ENCODE assay signal across 1 cellular context in genomic region chr1:6127587-6128163, GRCh38.
A peak's percentile ranks its signal among the peaks of the same experiment; 100 is the strongest.
TF ChIP-seq lines count a peak whose summit lies in the region.

No MANE protein-coding gene starts in this region.

TF ChIP-seq in K562, 482 proteins besides CTCF, POLR2A, EP300 and RAD21 (continued from another document and continues in another):
- TF ChIP-seq ZHX1 (conservative IDR thresholded peaks at IDR 0.05; ENCODE audit: low read length): no peak
- TF ChIP-seq KDM1A (IDR thresholded peaks at IDR 0.05): no peak
- no peak for TF ChIP-seq NEUROD1 (IDR thresholded peaks at IDR 0.05; ENCODE audit: borderline replicate concordance, low read depth, low read length, partially characterized antibody)
- TF ChIP-seq E2F3 (CRISPR knock-in tag; IDR thresholded peaks at IDR 0.05): no peak
- TF ChIP-seq FOSL1 (tag; conservative IDR thresholded peaks at IDR 0.05): no peak
- no peak for TF ChIP-seq ATF6 (CRISPR knock-in tag; IDR thresholded peaks at IDR 0.05)
- TF ChIP-seq ZNF561 (CRISPR knock-in tag; conservative IDR thresholded peaks at IDR 0.05): no peak
- no peak for TF ChIP-seq ZNF57 (CRISPR knock-in tag; IDR thresholded peaks at IDR 0.05)
- no peak for TF ChIP-seq ZNF668 (CRISPR knock-in tag; IDR thresholded peaks at IDR 0.05)
- TF ChIP-seq KAT7 (CRISPR knock-in tag; IDR thresholded peaks at IDR 0.05; ENCODE audit: borderline replicate concordance): no peak
- TF ChIP-seq ATF7 (IDR thresholded peaks at IDR 0.05): no peak
- TF ChIP-seq HDAC6 (IDR thresholded peaks at IDR 0.05; ENCODE audit: low read depth, low read length): no peak
- TF ChIP-seq ELF4 (CRISPR knock-in tag; IDR thresholded peaks at IDR 0.05): no peak
- no peak for TF ChIP-seq GATAD2A (IDR thresholded peaks at IDR 0.05)
- TF ChIP-seq AFF4 (CRISPR knock-in tag; IDR thresholded peaks at IDR 0.05): peak; percentile 80; the same call in 1 of the 2 replicates
- TF ChIP-seq MEIS2 (IDR thresholded peaks at IDR 0.05; ENCODE audit: partially characterized antibody): no peak
- no peak for TF ChIP-seq RFX7 (CRISPR knock-in tag; IDR thresholded peaks at IDR 0.05)
- no peak for TF ChIP-seq MEF2D (tag; conservative IDR thresholded peaks at IDR 0.05; ENCODE audit: low read depth)
- no peak for TF ChIP-seq SMC3 (conservative IDR thresholded peaks at IDR 0.05; ENCODE audit: insufficient read depth, low read depth, low read length)
- TF ChIP-seq RUNX1 (IDR thresholded peaks at IDR 0.05; ENCODE audit: low read depth): no peak
- TF ChIP-seq TFAP4 (CRISPR knock-in tag; IDR thresholded peaks at IDR 0.05; ENCODE audit: borderline replicate concordance): peak; percentile 94
- no peak for TF ChIP-seq POLR2B (IDR thresholded peaks at IDR 0.05; ENCODE audit: low read depth, partially characterized antibody)
- no peak for TF ChIP-seq CSDE1 (IDR thresholded peaks at IDR 0.05)
- TF ChIP-seq STAT5A (IDR thresholded peaks at IDR 0.05; ENCODE audit: borderline replicate concordance, low read length): no peak
- no peak for TF ChIP-seq SIN3B (IDR thresholded peaks at IDR 0.05; ENCODE audit: low read depth)
- TF ChIP-seq ILF3 (IDR thresholded peaks at IDR 0.05; ENCODE audit: borderline replicate concordance): no peak
- TF ChIP-seq RBM39 (optimal IDR thresholded peaks at IDR 0.05; ENCODE audit: low read depth, low read length): no peak
- no peak for TF ChIP-seq SMAD3 (CRISPR knock-in tag; conservative IDR thresholded peaks at IDR 0.05)
- TF ChIP-seq RFX5 (IDR thresholded peaks at IDR 0.05; ENCODE audit: low read depth, low read length): no peak
- TF ChIP-seq RFX1 (IDR thresholded peaks at IDR 0.05): no peak
- no peak for TF ChIP-seq TCF15 (CRISPR knock-in tag; IDR thresholded peaks at IDR 0.05)
- TF ChIP-seq BMI1 (IDR thresholded peaks at IDR 0.05; ENCODE audit: low read length): no peak
- no peak; the same call in 1 of the 2 replicates for TF ChIP-seq ZNF121 (CRISPR knock-in tag; conservative IDR thresholded peaks at IDR 0.05)
- no peak for TF ChIP-seq PRPF4 (IDR thresholded peaks at IDR 0.05; ENCODE audit: insufficient read depth, low read depth, low read length, poor library complexity, severe bottlenecking)
- no peak for TF ChIP-seq PREB (CRISPR knock-in tag; IDR thresholded peaks at IDR 0.05)
- no peak for TF ChIP-seq STAT6 (CRISPR knock-in tag; IDR thresholded peaks at IDR 0.05)
- no peak for TF ChIP-seq LARP7 (IDR thresholded peaks at IDR 0.05)
- no peak for TF ChIP-seq CHCHD3 (CRISPR knock-in tag; IDR thresholded peaks at IDR 0.05)
- peak; percentile 87 for TF ChIP-seq ZNF511 (CRISPR knock-in tag; IDR thresholded peaks at IDR 0.05)
- TF ChIP-seq COPS2 (conservative IDR thresholded peaks at IDR 0.05): no peak
- TF ChIP-seq THAP12 (CRISPR knock-in tag; IDR thresholded peaks at IDR 0.05): peak; percentile 59; the same call in 1 of the 2 replicates
- TF ChIP-seq ZNF41 (CRISPR knock-in tag; conservative IDR thresholded peaks at IDR 0.05): no peak
- no peak for TF ChIP-seq ATF4 (CRISPR knock-in tag; IDR thresholded peaks at IDR 0.05)
- no peak for TF ChIP-seq ZNF143 (CRISPR knock-in tag; IDR thresholded peaks at IDR 0.05)
- TF ChIP-seq ZFP30 (CRISPR knock-in tag; IDR thresholded peaks at IDR 0.05; ENCODE audit: borderline replicate concordance): no peak
- no peak for TF ChIP-seq DIDO1 (tag; IDR thresholded peaks at IDR 0.05; ENCODE audit: low read depth)
- TF ChIP-seq NCOA6 (IDR thresholded peaks at IDR 0.05): no peak
- no peak for TF ChIP-seq RBM17 (IDR thresholded peaks at IDR 0.05; ENCODE audit: borderline replicate concordance, low read depth, low read length)
- no peak for TF ChIP-seq NFE2 (IDR thresholded peaks at IDR 0.05; ENCODE audit: low read depth)
- no peak for TF ChIP-seq ZBTB2 (IDR thresholded peaks at IDR 0.05)
- TF ChIP-seq THRAP3 (IDR thresholded peaks at IDR 0.05; ENCODE audit: borderline replicate concordance): no peak
- TF ChIP-seq PPARD (CRISPR knock-in tag; IDR thresholded peaks at IDR 0.05): no peak
- TF ChIP-seq RB1 (IDR thresholded peaks at IDR 0.05; ENCODE audit: low read depth): peak; percentile 45
